Comparison of ENCODE assay signal across 13 cellular contexts in the genomic region with DNA sequence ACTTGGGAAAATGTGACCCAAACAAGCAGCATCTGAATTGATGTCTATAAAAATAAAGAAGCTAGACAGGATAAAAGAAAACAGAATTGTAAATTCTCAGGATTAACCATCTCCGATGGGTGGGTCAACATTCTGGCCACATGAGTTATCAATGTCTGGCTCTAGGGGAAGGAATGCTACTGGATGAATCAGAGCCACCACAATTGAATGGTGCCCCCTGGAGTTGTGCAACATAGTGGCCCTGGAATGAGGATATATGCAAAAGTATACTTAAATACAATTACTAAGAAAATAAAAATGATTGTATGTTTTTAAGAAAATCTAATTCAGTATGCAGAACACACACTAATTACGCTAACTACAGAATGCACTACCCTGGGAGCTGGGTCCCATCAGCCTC.
DNase-seq lines count a peak whose midpoint lies in the region; ATAC-seq, FAIRE-seq and TF ChIP-seq lines count a peak whose summit lies in the region.
"Had no signal": no experiment of that assay in that cellular context is flagged by ENCODE, and none has a peak within 500 bp of the region (broad histone marks: within the 10 kb centered on the region; RNA-seq: fewer than 3 reads in every experiment).

No MANE protein-coding gene starts in this region.

- 0 out of 3 replicates have a peak, but pooled peaks cover 4% of the 10 kb centered on the region for H3K79me2 ChIP-seq in K562 (ENCODE audit: control insufficient read depth, insufficient read depth, low read length)

- no TSS peak for BruUV-seq in K562 (replicated peaks; lab: Mats Ljungman, UMichigan)

- no peak for TF ChIP-seq EP300 in K562 (IDR thresholded peaks at IDR 0.05; ENCODE audit: low read length)

- H3K9me3 ChIP-seq in K562 (replicated peaks; ENCODE audit: control insufficient read depth, insufficient read depth, low read depth, low read length), result no peaks in the 10 kb centered on the region
- H3K9me3 ChIP-seq in BE2C, result no peaks in the 10 kb centered on the region
- H3K9me3 ChIP-seq: upper lobe of right lung had no signal

- TF ChIP-seq POLR2A in H54 (IDR thresholded peaks at IDR 0.05; ENCODE audit: low read depth, low read length), result no peak
- no peak for TF ChIP-seq POLR2A in K562 (conservative IDR thresholded peaks at IDR 0.05)

- H3K27me3 ChIP-seq in K562 (ENCODE audit: control insufficient read depth in 2 of 2, insufficient read depth in 2 of 2, low read length in 2 of 2) (no peaks in the 10 kb centered on the region), kidney epithelial cell (ENCODE audit: control insufficient read depth, insufficient read depth, low read length) (no peaks in the 10 kb centered on the region), BE2C (no peaks in the 10 kb centered on the region)
- H3K27me3 ChIP-seq: upper lobe of right lung had no signal

- H3K4me3 ChIP-seq in K562, result no peak overlapping the region
- no peak overlapping the region for H3K4me3 ChIP-seq in kidney epithelial cell (ENCODE audit: low read depth, low read length)
- no peak overlapping the region for H3K4me3 ChIP-seq in BE2C (ENCODE audit: low read depth, low read length)
- H3K4me3 ChIP-seq: upper lobe of right lung had no signal

- no peak overlapping the region for H3K9ac ChIP-seq in K562 (ENCODE audit: insufficient read depth in 1 of 2, low read depth in 2 of 2, low read length in 2 of 2)

- H3K27ac ChIP-seq in K562 (ENCODE audit: extremely low read depth, low read depth, low read length), result no peak overlapping the region
- H3K27ac ChIP-seq: upper lobe of right lung had no signal

- H3K4me2 ChIP-seq in K562 (ENCODE audit: insufficient read depth, low read length), result no peak overlapping the region

- WGBS in K562 (ENCODE audit: insufficient coverage, low coverage, missing lambda C conversion rate), result 97% methylated on average over 2 of the region's 2 CpGs

- peaks cover 28% of the 10 kb centered on the region; the same call in 2 of the 3 replicates for H3K36me3 ChIP-seq in K562 (ENCODE audit: control insufficient read depth, insufficient read depth, low read length)
- no peaks in the 10 kb centered on the region for H3K36me3 ChIP-seq in kidney epithelial cell (ENCODE audit: control insufficient read depth, insufficient read depth, low read length)
- H3K36me3 ChIP-seq in BE2C, result no peaks in the 10 kb centered on the region

- ATAC-seq in K562 (no peak), sciatic nerve (no peak)
- ATAC-seq: activated naive CD4-positive, alpha-beta T cell treated with anti-CD3 and anti-CD28 coated beads, Interleukin-2, amount 50 U/mL, for 72 hours; Panc1 had no signal

- H3K4me1 ChIP-seq in K562 (replicated peaks in 1 of 2; ENCODE audit: control insufficient read depth in 2 of 2, insufficient read depth in 2 of 2, low read length in 2 of 2) (peaks cover 8 to 16% of the 10 kb centered on the region in 2 experiments; a peak in 4 of 5 replicates), BE2C (no peaks in the 10 kb centered on the region)

- no peaks in the 10 kb centered on the region for H4K20me1 ChIP-seq in K562 (replicated peaks; ENCODE audit: control insufficient read depth, insufficient read depth, low read length)

- CTCF ChIA-PET in K562 (lab: Yijun Ruan, JAX; ENCODE audit: low intra/inter-chr PET ratio), result no interaction called here

- no peak overlapping the region for H2AFZ ChIP-seq in K562 (ENCODE audit: low read depth, low read length)

- POLR2A ChIA-PET in K562 (lab: Yijun Ruan, JAX), result interaction anchor here (1.3 kb wide), 1 partner anchor 24 kb away, joined by 3 read pairs; no protein-coding TSS in a partner anchor

- FAIRE-seq in H54 (lab: Jason Lieb, UNC), result no peak
- FAIRE-seq in K562 (lab: Jason Lieb, UNC), result no peak

- H3K9me1 ChIP-seq in K562 (ENCODE audit: control insufficient read depth, insufficient read depth, low read length), result no peaks in the 10 kb centered on the region

- peak in 1 of 3 experiments; percentile 25; a peak in 1 of 6 replicates for TF ChIP-seq CTCF in K562 (IDR thresholded peaks at IDR 0.05 in 2 of 3, conservative IDR thresholded peaks at IDR 0.05 in 1 of 3; ENCODE audit: insufficient read depth in 2 of 3, low read depth in 1 of 3, low read length in 3 of 3)
- TF ChIP-seq CTCF in kidney epithelial cell (IDR thresholded peaks at IDR 0.05; ENCODE audit: insufficient read depth, low read length, poor library complexity, severe bottlenecking), result peak; percentile 6
- TF ChIP-seq CTCF in BE2C (IDR thresholded peaks at IDR 0.05; ENCODE audit: low read depth, low read length), result no peak

- DNase-seq in A172 (ENCODE audit: low spot score) (peak; percentile 6), H54 (ENCODE audit: insufficient read length, low spot score) (peak; percentile 26), K562 (ENCODE audit: extremely low read depth in 1 of 4, low spot score in 3 of 4) (no peak), kidney epithelial cell (ENCODE audit: low read depth) (no peak), sciatic nerve (ENCODE audit: low spot score) (no peak), DMS 273 treated with DMSO at 0.1 percent for 48 hours (lab: John Stamatoyannopoulos, UW) (no peak), BE2C (no peak)
- no peak for DNase-seq in NK-92 treated with Interleukin-12 subunit alpha and Interleukin-12 subunit beta, amount 100 ng/mL, for 24 hours (lab: John Stamatoyannopoulos, UW)
- DNase-seq: effector memory CD4-positive, alpha-beta T cell; MM.1S; upper lobe of right lung had no signal

- in situ Hi-C loops in K562 (cut with MboI), result no loop called here

- intact Hi-C loops in K562 (cut with micrococcal nuclease), result loop anchor here (10.0 kb wide), 1 partner anchor 146 kb away; no protein-coding TSS in a partner anchor
- intact Hi-C loops in sciatic nerve (cut with DNase I), result no loop called here

- TF ChIP-seq RAD21 in K562 (CRISPR knock-in tag; conservative IDR thresholded peaks at IDR 0.05 in 1 of 2, IDR thresholded peaks at IDR 0.05 in 1 of 2), result no peak

TF ChIP-seq in K562, 482 proteins besides CTCF, POLR2A, EP300 and RAD21:
- TF ChIP-seq ILK (tag; IDR thresholded peaks at IDR 0.05; ENCODE audit: borderline replicate concordance, low read depth) (no peak), ZNF24 (IDR thresholded peaks at IDR 0.05) (0 out of 2 replicates have a peak, but pooled peaks have one; percentile 16), CEBPB (tag; IDR thresholded peaks at IDR 0.05) (peak; percentile 30; the same call in 1 of the 2 replicates)

Comparison
In these comparisons a context has a peak if more than half of its experiments do, and no peak if none do; other contexts are left out.
1. DNase-seq: peak in A172 (single experiment) and H54 (single experiment); none in K562 (0 of 4), kidney epithelial cell (single experiment), sciatic nerve (single experiment), DMS 273 treated with DMSO at 0.1 percent for 48 hours (single experiment), BE2C (single experiment) and NK-92 treated with Interleukin-12 subunit alpha and Interleukin-12 subunit beta, amount 100 ng/mL, for 24 hours (single experiment).